8 cellular contexts compared by ENCODE assay signal in genomic region chr2:176830362-176830761, GRCh38.
DNase-seq lines count a peak whose midpoint lies in the region; ATAC-seq and TF ChIP-seq lines count a peak whose summit lies in the region.

No MANE protein-coding gene starts in this region.

- H3K4me1 Mint-ChIP-seq in activated T-cell treated with anti-CD3 and anti-CD28 coated beads, Interleukin-2, amount 50 U/mL, for 4 hours (ENCODE audit: low read depth), result peaks cover 29% of the 10 kb centered on the region
- H3K4me1 Mint-ChIP-seq in activated T-cell treated with anti-CD3 and anti-CD28 coated beads, Interleukin-2, amount 50 U/mL, for 24 hours (ENCODE audit: low read depth), result peaks cover 33% of the 10 kb centered on the region
- peaks cover 28 to 38% (median 33%) of the 10 kb centered on the region in 3 donors for H3K4me1 Mint-ChIP-seq in T-cell

- no peak overlapping the region for H3K27ac Mint-ChIP-seq in activated T-cell treated with anti-CD3 and anti-CD28 coated beads, Interleukin-2, amount 50 U/mL, for 24 hours
- no peak overlapping the region for H3K27ac Mint-ChIP-seq in T-cell

- POLR2A ChIA-PET in T-cell (lab: Charles Lee), result no interaction called here

- H3K9me3 Mint-ChIP-seq in activated T-cell treated with anti-CD3 and anti-CD28 coated beads, Interleukin-2, amount 50 U/mL, for 4 hours, result no peaks in the 10 kb centered on the region
- H3K9me3 Mint-ChIP-seq in activated T-cell treated with anti-CD3 and anti-CD28 coated beads, Interleukin-2, amount 50 U/mL, for 24 hours, result no peaks in the 10 kb centered on the region
- H3K9me3 Mint-ChIP-seq in T-cell, result no peaks in the 10 kb centered on the region

- H3K4me3 ChIP-seq in retinal pigment epithelial cell (ENCODE audit: low read length), result no peak overlapping the region

- CTCF ChIA-PET in T-cell (lab: Charles Lee), result interaction anchor here in 1 of 2 donors (1.0 to 2.4 kb wide), 2 partner anchors 16 to 27 kb away, joined by 4 to 8 read pairs; no protein-coding TSS in a partner anchor

- in situ Hi-C loops in KBM-7 (cut with MboI; ENCODE audit: low pct_unique_long_range_greater_than_20kb, low sequenced_read_pairs), result no loop called here

- DNase-seq in activated T-cell treated with anti-CD3 and anti-CD28 coated beads, Interleukin-2, amount 50 U/mL, for 4 hours, result peak; percentile 9
- DNase-seq in activated T-cell treated with anti-CD3 and anti-CD28 coated beads, Interleukin-2, amount 50 U/mL, for 24 hours, result no peak
- DNase-seq in KBM-7, result peak; percentile 13
- DNase-seq in T-cell, result peak in 21 of 34 experiments; percentile 4 to 54 (median 20)
- no peak for DNase-seq in retinal pigment epithelial cell (ENCODE audit: low read depth)
- DNase-seq in activated effector memory CD4-positive, alpha-beta T cell treated with Interleukin-2 at 50 U/mL for 16 hours, result no peak

- ATAC-seq in activated T-cell treated with anti-CD3 and anti-CD28 coated beads, Interleukin-2, amount 50 U/mL, for 4 hours, result no peak
- ATAC-seq in T-cell (replicated peaks in 1 of 4) (peak; percentile 45 to 55 (median 48)), GM19035 (IDR thresholded peaks at IDR 0.05; ENCODE audit: unreplicated experiment) (no peak), HG03565 (IDR thresholded peaks at IDR 0.05; ENCODE audit: unreplicated experiment) (no peak)

- peak; percentile 5 for TF ChIP-seq CTCF in retinal pigment epithelial cell (conservative IDR thresholded peaks at IDR 0.05; ENCODE audit: low read depth, low read length)

- H3K4me3 Mint-ChIP-seq in activated T-cell treated with anti-CD3 and anti-CD28 coated beads, Interleukin-2, amount 50 U/mL, for 4 hours, result no peak overlapping the region
- no peak overlapping the region for H3K4me3 Mint-ChIP-seq in activated T-cell treated with anti-CD3 and anti-CD28 coated beads, Interleukin-2, amount 50 U/mL, for 24 hours
- H3K4me3 Mint-ChIP-seq in T-cell, result peak overlapping the region in 1 of 3 donors; percentile 20

- H3K27me3 Mint-ChIP-seq in activated T-cell treated with anti-CD3 and anti-CD28 coated beads, Interleukin-2, amount 50 U/mL, for 4 hours (ENCODE audit: low read depth), result no peaks in the 10 kb centered on the region
- no peaks in the 10 kb centered on the region for H3K27me3 Mint-ChIP-seq in activated T-cell treated with anti-CD3 and anti-CD28 coated beads, Interleukin-2, amount 50 U/mL, for 24 hours
- H3K27me3 Mint-ChIP-seq in T-cell, result peaks cover 4 to 5% of the 10 kb centered on the region in 2 donors

- no peaks in the 10 kb centered on the region for H3K36me3 Mint-ChIP-seq in activated T-cell treated with anti-CD3 and anti-CD28 coated beads, Interleukin-2, amount 50 U/mL, for 4 hours (ENCODE audit: insufficient read depth)
- no peaks in the 10 kb centered on the region for H3K36me3 Mint-ChIP-seq in activated T-cell treated with anti-CD3 and anti-CD28 coated beads, Interleukin-2, amount 50 U/mL, for 24 hours (ENCODE audit: low read depth)
- H3K36me3 Mint-ChIP-seq in T-cell, result no peaks in the 10 kb centered on the region

Comparison
In these comparisons a context has a peak if more than half of its experiments do, and no peak if none do; other contexts are left out.
1. DNase-seq: peak in activated T-cell treated with anti-CD3 and anti-CD28 coated beads, Interleukin-2, amount 50 U/mL, for 4 hours (single experiment), KBM-7 (single experiment) and T-cell (21 of 34); none in activated T-cell treated with anti-CD3 and anti-CD28 coated beads, Interleukin-2, amount 50 U/mL, for 24 hours (single experiment), retinal pigment epithelial cell (single experiment) and activated effector memory CD4-positive, alpha-beta T cell treated with Interleukin-2 at 50 U/mL for 16 hours (single experiment).
2. ATAC-seq: peak in T-cell (4 of 4); none in activated T-cell treated with anti-CD3 and anti-CD28 coated beads, Interleukin-2, amount 50 U/mL, for 4 hours (0 of 2), GM19035 (single experiment) and HG03565 (single experiment).